In the genomic region with DNA sequence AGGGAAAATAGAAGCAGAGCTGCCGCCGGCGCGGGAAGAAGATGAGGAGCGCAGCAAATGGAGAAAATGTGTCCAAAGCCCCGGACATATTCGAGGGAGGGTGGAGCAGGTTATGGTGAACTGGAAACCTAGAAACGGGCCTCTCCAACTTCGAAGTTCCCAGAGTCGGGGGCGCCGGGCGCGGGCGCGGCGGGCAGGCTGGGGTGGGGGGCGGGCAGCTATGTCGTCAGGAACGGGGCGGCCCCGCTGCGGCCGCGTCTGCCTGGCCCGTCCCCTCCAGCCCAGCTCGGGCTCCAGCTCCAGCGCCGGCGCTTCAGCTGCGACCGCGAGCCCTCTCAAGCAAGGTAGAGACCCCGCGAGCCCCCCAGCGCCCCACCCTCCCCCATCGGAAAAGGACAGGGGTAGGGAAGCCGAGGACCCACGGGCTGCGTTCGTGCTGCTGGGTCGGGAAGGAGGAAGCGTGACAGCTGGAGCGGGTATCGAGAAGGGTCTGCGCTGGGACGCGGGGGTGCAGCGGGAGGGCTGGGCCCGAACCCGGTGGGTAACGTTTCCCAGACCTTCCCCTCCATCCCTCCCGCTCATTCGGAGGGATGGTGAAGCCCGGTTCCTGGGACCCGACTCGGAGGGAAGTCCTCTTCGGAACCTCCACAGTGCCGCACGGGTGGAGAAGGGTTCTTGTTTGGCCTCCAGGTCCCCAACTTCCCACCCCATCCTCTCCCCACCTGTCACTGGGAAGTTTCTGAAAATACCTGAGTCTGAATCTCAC, we compare ENCODE assay signal across 8 cellular contexts. TPM values are rescaled to one million over a fixed set of nuclear protein-coding genes. Genes with fewer than 3 reads are reported as not detected.
DNase-seq lines count a peak whose midpoint lies in the region; ATAC-seq and TF ChIP-seq lines count a peak whose summit lies in the region.

No MANE protein-coding gene starts in this region.

- ATAC-seq in memory B cell (ENCODE audit: low read depth) (peak; percentile 0), HG03457 (IDR thresholded peaks at IDR 0.05; ENCODE audit: unreplicated experiment) (no peak)

- H3K4me3 ChIP-seq in BLaER1 (peak overlapping the region; percentile 81), WI38 (ENCODE audit: low read depth, low read length) (peak overlapping the region; percentile 89), endodermal cell (ENCODE audit: low read length) (peak overlapping the region; percentile 84), suprapubic skin (peak overlapping the region; percentile 67)

- H3K4me2 ChIP-seq in BLaER1 = peak overlapping the region; percentile 95

- TF ChIP-seq EP300 in suprapubic skin (IDR thresholded peaks at IDR 0.05) = no peak

- H3K27me3 Mint-ChIP-seq in endodermal cell (ENCODE audit: insufficient read depth) = peaks cover 59% of the 10 kb centered on the region
- H3K27me3 Mint-ChIP-seq in memory B cell = no peaks in the 10 kb centered on the region

- H3K36me3 ChIP-seq in BLaER1 (peaks cover 17% of the 10 kb centered on the region), endodermal cell (ENCODE audit: control insufficient read depth, insufficient read depth, low read length) (no peaks in the 10 kb centered on the region), suprapubic skin (peaks cover 2% of the 10 kb centered on the region)

- H3K9me3 ChIP-seq in BLaER1 = no peaks in the 10 kb centered on the region
- no peaks in the 10 kb centered on the region for H3K9me3 ChIP-seq in endodermal cell (ENCODE audit: control insufficient read depth, low read length)
- H3K9me3 ChIP-seq in suprapubic skin = no peaks in the 10 kb centered on the region

- no peaks in the 10 kb centered on the region for H3K36me3 Mint-ChIP-seq in endodermal cell (ENCODE audit: low read depth)
- peaks cover 19% of the 10 kb centered on the region for H3K36me3 Mint-ChIP-seq in memory B cell

- H3K4me1 ChIP-seq in BLaER1 = peaks cover 61% of the 10 kb centered on the region
- peaks cover 6% of the 10 kb centered on the region for H3K4me1 ChIP-seq in endodermal cell (ENCODE audit: control insufficient read depth, insufficient read depth, low read length)
- H3K4me1 ChIP-seq in suprapubic skin = peaks cover 79% of the 10 kb centered on the region

- H3K9me3 Mint-ChIP-seq in endodermal cell = no peaks in the 10 kb centered on the region
- no peaks in the 10 kb centered on the region for H3K9me3 Mint-ChIP-seq in memory B cell

- H3K27ac Mint-ChIP-seq in endodermal cell (no peak overlapping the region), memory B cell (peak overlapping the region; percentile 95)

- no peak for TF ChIP-seq POLR2A in suprapubic skin (IDR thresholded peaks at IDR 0.05)

- H3K9ac ChIP-seq in BLaER1 (peak overlapping the region; percentile 85), endodermal cell (ENCODE audit: extremely low read depth, low read length, poor library complexity, severe bottlenecking) (peak overlapping the region; percentile 30)

- POLR2A ChIA-PET in HEK293T (lab: Yijun Ruan, JAX) = interaction anchor here (1.0 kb wide), 1 partner anchor 115 kb away, joined by 3 read pairs; the partner anchor contains the start of genes ORMDL2 and SARNP

- H3K4me3 Mint-ChIP-seq in endodermal cell (peak overlapping the region; percentile 60), memory B cell (peak overlapping the region; percentile 99)

- 3 to 4% methylated on average over 22 to 59 of the region's 60 CpGs for WGBS in endodermal cell (ENCODE audit: insufficient coverage in 1 of 2, insufficient read length in 1 of 2), 2 experiments
- 0% methylated on average over 22 of the region's 60 CpGs for WGBS in suprapubic skin

- no peaks in the 10 kb centered on the region for H3K27me3 ChIP-seq in BLaER1
- H3K27me3 ChIP-seq in endodermal cell (ENCODE audit: control insufficient read depth, insufficient read depth, low read length, poor library complexity, severe bottlenecking) = peaks cover 37% of the 10 kb centered on the region
- H3K27me3 ChIP-seq in suprapubic skin = no peaks in the 10 kb centered on the region

- H4K20me1 ChIP-seq in BLaER1 = peaks cover 5% of the 10 kb centered on the region; the same call in 1 of the 2 replicates

- DNase-seq in HEK293T (ENCODE audit: extremely low spot score) (peak; percentile 42), endodermal cell (peak; percentile 88), memory B cell (ENCODE audit: low spot score in 2 of 2) (peak in 1 of 2 donors; percentile 27), suprapubic skin (ENCODE audit: low spot score in 2 of 2) (peak; percentile 79 to 85), OCI-M2 (lab: John Stamatoyannopoulos, UW; ENCODE audit: unreplicated experiment) (no peak)

- H3K27ac ChIP-seq in BLaER1 (peak overlapping the region; percentile 86), endodermal cell (ENCODE audit: low read depth, low read length) (no peak overlapping the region), suprapubic skin (peak overlapping the region; percentile 98)

- CTCF ChIA-PET in HEK293T (lab: Yijun Ruan, JAX) = no interaction called here

- peaks cover 11% of the 10 kb centered on the region for H3K4me1 Mint-ChIP-seq in endodermal cell
- peaks cover 47% of the 10 kb centered on the region for H3K4me1 Mint-ChIP-seq in memory B cell

- TF ChIP-seq CTCF in WI38 (IDR thresholded peaks at IDR 0.05; ENCODE audit: low read depth, low read length) (no peak), endodermal cell (conservative IDR thresholded peaks at IDR 0.05) (no peak), suprapubic skin (IDR thresholded peaks at IDR 0.05) (peak in 1 of 2 donors; percentile 7)

TF ChIP-seq in HEK293T, 16 proteins besides CTCF, POLR2A, EP300 and RAD21:
- TF ChIP-seq ARNT (IDR thresholded peaks at IDR 0.05) (no peak), L3MBTL2 (conservative IDR thresholded peaks at IDR 0.05) (no peak), SUZ12 (IDR thresholded peaks at IDR 0.05) (no peak), SP1 (IDR thresholded peaks at IDR 0.05) (no peak), FOXM1 (IDR thresholded peaks at IDR 0.05; ENCODE audit: borderline replicate concordance) (no peak), CTBP1 (IDR thresholded peaks at IDR 0.05; ENCODE audit: borderline replicate concordance) (no peak), TARDBP (IDR thresholded peaks at IDR 0.05) (no peak)
TF ChIP-seq in HEK293T: peak in this region for 0.

RNA-seq across cellular contexts. Expression of gene DGKA, which starts 1.0 kb away (rescaled TPM):
- 10 to 100 TPM; 10.2 to 11.1 TPM for total RNA-seq in endodermal cell
- polyA plus RNA-seq in endodermal cell (2013, experiment 1 of 2) = 20.2 TPM
- polyA plus RNA-seq in endodermal cell (2013, experiment 2 of 2) = 20.0 TPM
- total RNA-seq in suprapubic skin = 100 to 1,000 TPM; 185 to 556 (median 198) TPM

RNA-seq across cellular contexts. Expression of gene PYM1, which starts 4.3 kb away (rescaled TPM):
- 10 to 100 TPM; 76.1 to 79.4 TPM for total RNA-seq in endodermal cell
- polyA plus RNA-seq in endodermal cell (2013, experiment 1 of 2) = 46.9 TPM
- 46.0 TPM for polyA plus RNA-seq in endodermal cell (2013, experiment 2 of 2)
- 10 to 100 TPM; 32.0 to 41.8 (median 37.4) TPM for total RNA-seq in suprapubic skin

RNA-seq across cellular contexts. Expression of gene PMEL, which starts 33.9 kb away (rescaled TPM):
- total RNA-seq in endodermal cell = 10 to 100 TPM; 17.2 to 20.8 TPM
- polyA plus RNA-seq in endodermal cell (2013, experiment 1 of 2) = 116 TPM
- 78.8 TPM for polyA plus RNA-seq in endodermal cell (2013, experiment 2 of 2)
- 100 to 1,000 TPM in 1 of 4 donors, 10 to 100 TPM in 3; 54.4 to 188 (median 71.7) TPM for total RNA-seq in suprapubic skin

RNA-seq across cellular contexts. Expression of gene CDK2, which starts 34.7 kb away (rescaled TPM):
- total RNA-seq in endodermal cell = 10 to 100 TPM; 60.8 to 69.8 TPM
- 98.5 TPM for polyA plus RNA-seq in endodermal cell (2013, experiment 1 of 2)
- polyA plus RNA-seq in endodermal cell (2013, experiment 2 of 2) = 97.2 TPM
- total RNA-seq in suprapubic skin = 10 to 100 TPM; 18.4 to 33.2 (median 28.6) TPM

RNA-seq across cellular contexts. Expression of gene RAB5B, which starts 41.9 kb away (rescaled TPM):
- total RNA-seq in endodermal cell = 10 to 100 TPM; 91.3 to 95.5 TPM
- polyA plus RNA-seq in endodermal cell (2013, experiment 1 of 2) = 90.8 TPM
- 94.2 TPM for polyA plus RNA-seq in endodermal cell (2013, experiment 2 of 2)
- 100 to 1,000 TPM in 3 of 4 donors, 10 to 100 TPM in 1; 97.1 to 143 (median 114) TPM for total RNA-seq in suprapubic skin

Comparison
In these comparisons a context has a peak if more than half of its experiments do, and no peak if none do; other contexts are left out.
1. RNA of gene DGKA, which starts 1.0 kb away (total RNA-seq): 185 to 556 TPM in suprapubic skin; 10.2 to 11.1 TPM in endodermal cell; every median in the first group is over 10 times any median in the second.
2. Peak in every context shown above with its lines, with median percentiles within 50 percentile points of each other: H3K4me3 ChIP-seq.